8 cellular contexts compared by ENCODE assay signal in the genomic region with DNA sequence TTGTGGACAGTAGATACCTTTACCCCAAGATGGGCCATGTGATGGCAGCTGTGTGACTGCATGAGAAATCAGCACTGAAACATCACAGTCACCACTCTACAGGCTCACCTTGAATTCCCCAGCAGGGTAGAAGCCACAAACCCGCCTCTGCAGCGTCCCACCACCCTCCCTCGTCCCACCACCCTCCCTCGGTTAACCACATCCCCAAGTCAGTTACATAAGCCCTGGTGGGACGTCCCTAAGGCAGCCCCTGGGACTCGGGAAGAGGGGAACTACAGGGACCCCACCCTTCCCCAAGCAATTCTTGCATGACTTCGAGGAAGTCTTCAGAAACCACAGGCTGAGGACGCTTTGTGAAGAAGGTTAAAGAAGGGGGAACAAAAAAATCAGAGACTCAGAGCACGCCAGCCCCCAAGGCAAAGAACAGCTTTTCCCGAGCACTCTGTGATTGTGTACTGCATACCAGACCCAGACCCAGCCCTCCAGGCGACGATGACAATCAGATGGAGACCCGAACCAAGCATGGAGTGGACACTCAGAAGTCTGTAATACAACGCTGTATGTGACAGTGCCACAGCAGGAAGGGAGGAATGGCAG.
DNase-seq lines count a peak whose midpoint lies in the region; ATAC-seq and TF ChIP-seq lines count a peak whose summit lies in the region.

No MANE protein-coding gene starts in this region.

- H3K9me3 ChIP-seq in neutrophil (no peaks in the 10 kb centered on the region), upper lobe of right lung (no peaks in the 10 kb centered on the region)

- peak; percentile 63 for DNase-seq in GM10266 (ENCODE audit: extremely low spot score)
- peak; percentile 89 for DNase-seq in SKM-1 treated with dmso at 0.1 percent for 144 hours (lab: John Stamatoyannopoulos, UW; ENCODE audit: unreplicated experiment)
- peak; percentile 83 for DNase-seq in activated naive CD4-positive, alpha-beta T cell treated with Interleukin-2 at 50 U/mL for 16 hours
- DNase-seq in upper lobe of right lung = peak; percentile 80
- no peak for DNase-seq in NCI-H2196 treated with DMSO at 0.1 percent for 48 hours (lab: John Stamatoyannopoulos, UW; ENCODE audit: unreplicated experiment)
- no peak for DNase-seq in NCI-H2196 (lab: John Stamatoyannopoulos, UW; ENCODE audit: unreplicated experiment)

- peaks cover 78 to 91% of the 10 kb centered on the region in 2 experiments for H3K4me1 ChIP-seq in neutrophil (ENCODE audit: control insufficient read depth in 1 of 2, insufficient read depth in 1 of 2, low read depth in 1 of 2, low read length in 1 of 2)
- peaks cover 52% of the 10 kb centered on the region for H3K4me1 ChIP-seq in upper lobe of right lung

- intact Hi-C loops in upper lobe of right lung (cut with DNase I) = no loop called here

- TF ChIP-seq CTCF in GM10266 (IDR thresholded peaks at IDR 0.05; ENCODE audit: control insufficient read depth, insufficient read depth, low read depth, missing control alignments) (no peak), neutrophil (IDR thresholded peaks at IDR 0.05) (peak; percentile 59), upper lobe of right lung (IDR thresholded peaks at IDR 0.05) (no peak)

- H3K36me3 ChIP-seq in neutrophil (peaks cover 17% of the 10 kb centered on the region), upper lobe of right lung (peaks cover 10% of the 10 kb centered on the region)

- H3K4me3 ChIP-seq in neutrophil (ENCODE audit: low read depth in 1 of 2, low read length in 1 of 2) = peak overlapping the region; percentile 43 to 49
- H3K4me3 ChIP-seq in upper lobe of right lung = no peak overlapping the region

- H3K27ac ChIP-seq in neutrophil (peak overlapping the region; percentile 94), upper lobe of right lung (peak overlapping the region; percentile 28)

- peak; percentile 77 for ATAC-seq in HG02759 (IDR thresholded peaks at IDR 0.05; ENCODE audit: unreplicated experiment)
- ATAC-seq in upper lobe of right lung = peak; percentile 80

- H3K27me3 ChIP-seq in neutrophil (no peaks in the 10 kb centered on the region), upper lobe of right lung (no peaks in the 10 kb centered on the region)

Comparison
In these comparisons a context has a peak if more than half of its experiments do, and no peak if none do; other contexts are left out.
1. DNase-seq: peak in GM10266 (single experiment), SKM-1 treated with dmso at 0.1 percent for 144 hours (single experiment), activated naive CD4-positive, alpha-beta T cell treated with Interleukin-2 at 50 U/mL for 16 hours (single experiment) and upper lobe of right lung (single experiment); none in NCI-H2196 treated with DMSO at 0.1 percent for 48 hours (single experiment) and NCI-H2196 (single experiment).